1 cellular context compared by ENCODE assay signal in the genomic region with DNA sequence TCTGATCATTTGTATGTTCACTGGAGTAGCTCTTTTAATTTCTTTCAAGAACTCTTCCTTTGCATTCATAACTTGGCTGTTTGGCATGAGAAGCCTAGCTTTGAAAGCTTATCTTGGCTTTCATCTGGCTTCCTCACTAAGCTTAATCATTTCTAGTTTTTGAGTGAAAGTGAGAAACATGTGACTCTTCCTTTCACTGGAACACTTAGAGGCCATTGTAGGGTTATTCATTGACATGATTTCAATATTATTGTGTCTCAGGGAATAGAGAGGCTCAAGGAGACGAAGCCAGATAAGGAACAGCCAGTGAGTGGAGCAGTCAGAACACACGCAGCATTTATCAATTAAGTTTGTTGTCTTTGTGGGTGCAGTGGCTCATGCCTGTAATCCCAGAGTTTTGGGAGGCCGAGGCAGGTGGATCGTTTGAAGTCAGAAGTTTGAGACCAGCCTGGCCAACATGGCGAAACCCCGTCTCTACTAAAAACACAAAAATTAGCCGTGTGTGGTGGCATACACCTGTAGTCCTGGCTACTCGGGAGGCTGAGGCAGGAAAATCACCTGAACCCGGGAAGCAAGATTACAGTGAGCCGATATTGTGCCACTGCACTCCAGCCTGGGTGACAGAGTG.
TF ChIP-seq lines count a peak whose summit lies in the region.

No MANE protein-coding gene starts in this region.

TF ChIP-seq in GM12878, 131 proteins besides CTCF, POLR2A, EP300 and RAD21 (continued from another document and continues in another):
- TF ChIP-seq SIN3A (IDR thresholded peaks at IDR 0.05; ENCODE audit: low read depth, low read length), result no peak
- TF ChIP-seq, protein P1, sequence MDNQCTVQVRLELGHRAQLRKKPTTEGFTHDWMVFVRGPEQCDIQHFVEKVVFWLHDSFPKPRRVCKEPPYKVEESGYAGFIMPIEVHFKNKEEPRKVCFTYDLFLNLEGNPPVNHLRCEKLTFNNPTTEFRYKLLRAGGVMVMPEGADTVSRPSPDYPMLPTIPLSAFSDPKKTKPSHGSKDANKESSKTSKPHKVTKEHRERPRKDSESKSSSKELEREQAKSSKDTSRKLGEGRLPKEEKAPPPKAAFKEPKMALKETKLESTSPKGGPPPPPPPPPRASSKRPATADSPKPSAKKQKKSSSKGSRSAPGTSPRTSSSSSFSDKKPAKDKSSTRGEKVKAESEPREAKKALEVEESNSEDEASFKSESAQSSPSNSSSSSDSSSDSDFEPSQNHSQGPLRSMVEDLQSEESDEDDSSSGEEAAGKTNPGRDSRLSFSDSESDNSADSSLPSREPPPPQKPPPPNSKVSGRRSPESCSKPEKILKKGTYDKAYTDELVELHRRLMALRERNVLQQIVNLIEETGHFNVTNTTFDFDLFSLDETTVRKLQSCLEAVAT (IDR thresholded peaks at IDR 0.05), result peak; percentile 41; the same call in 1 of the 2 replicates
- TF ChIP-seq MTA2 (IDR thresholded peaks at IDR 0.05; ENCODE audit: low read depth), result peak; percentile 81
- TF ChIP-seq, protein P2, sequence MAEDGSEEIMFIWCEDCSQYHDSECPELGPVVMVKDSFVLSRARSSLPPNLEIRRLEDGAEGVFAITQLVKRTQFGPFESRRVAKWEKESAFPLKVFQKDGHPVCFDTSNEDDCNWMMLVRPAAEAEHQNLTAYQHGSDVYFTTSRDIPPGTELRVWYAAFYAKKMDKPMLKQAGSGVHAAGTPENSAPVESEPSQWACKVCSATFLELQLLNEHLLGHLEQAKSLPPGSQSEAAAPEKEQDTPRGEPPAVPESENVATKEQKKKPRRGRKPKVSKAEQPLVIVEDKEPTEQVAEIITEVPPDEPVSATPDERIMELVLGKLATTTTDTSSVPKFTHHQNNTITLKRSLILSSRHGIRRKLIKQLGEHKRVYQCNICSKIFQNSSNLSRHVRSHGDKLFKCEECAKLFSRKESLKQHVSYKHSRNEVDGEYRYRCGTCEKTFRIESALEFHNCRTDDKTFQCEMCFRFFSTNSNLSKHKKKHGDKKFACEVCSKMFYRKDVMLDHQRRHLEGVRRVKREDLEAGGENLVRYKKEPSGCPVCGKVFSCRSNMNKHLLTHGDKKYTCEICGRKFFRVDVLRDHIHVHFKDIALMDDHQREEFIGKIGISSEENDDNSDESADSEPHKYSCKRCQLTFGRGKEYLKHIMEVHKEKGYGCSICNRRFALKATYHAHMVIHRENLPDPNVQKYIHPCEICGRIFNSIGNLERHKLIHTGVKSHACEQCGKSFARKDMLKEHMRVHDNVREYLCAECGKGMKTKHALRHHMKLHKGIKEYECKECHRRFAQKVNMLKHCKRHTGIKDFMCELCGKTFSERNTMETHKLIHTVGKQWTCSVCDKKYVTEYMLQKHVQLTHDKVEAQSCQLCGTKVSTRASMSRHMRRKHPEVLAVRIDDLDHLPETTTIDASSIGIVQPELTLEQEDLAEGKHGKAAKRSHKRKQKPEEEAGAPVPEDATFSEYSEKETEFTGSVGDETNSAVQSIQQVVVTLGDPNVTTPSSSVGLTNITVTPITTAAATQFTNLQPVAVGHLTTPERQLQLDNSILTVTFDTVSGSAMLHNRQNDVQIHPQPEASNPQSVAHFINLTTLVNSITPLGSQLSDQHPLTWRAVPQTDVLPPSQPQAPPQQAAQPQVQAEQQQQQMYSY (CRISPR knock-in tag; IDR thresholded peaks at IDR 0.05), result no peak
- TF ChIP-seq WRNIP1 (IDR thresholded peaks at IDR 0.05; ENCODE audit: borderline replicate concordance, low read depth, low read length), result no peak
- TF ChIP-seq SREBF2 (IDR thresholded peaks at IDR 0.05; ENCODE audit: low read length), result no peak
- no peak for TF ChIP-seq CBFB (IDR thresholded peaks at IDR 0.05; ENCODE audit: low read depth)
- 0 out of 2 replicates have a peak, but pooled peaks have one; percentile 17 for TF ChIP-seq CREB1 (IDR thresholded peaks at IDR 0.05; ENCODE audit: low read depth)
- TF ChIP-seq LARP7 (IDR thresholded peaks at IDR 0.05), result no peak
- TF ChIP-seq SMARCA5 (IDR thresholded peaks at IDR 0.05), result no peak
- no peak for TF ChIP-seq ZNF274 (IDR thresholded peaks at IDR 0.05; ENCODE audit: insufficient read depth, insufficient read length)
- peak; percentile 83 for TF ChIP-seq IKZF1 (conservative IDR thresholded peaks at IDR 0.05)
- TF ChIP-seq FOS (IDR thresholded peaks at IDR 0.05; ENCODE audit: borderline replicate concordance, extremely low read depth, insufficient read length), result no peak
- TF ChIP-seq SPI1 (IDR thresholded peaks at IDR 0.05; ENCODE audit: borderline replicate concordance, insufficient read depth, low read depth, low read length), result 0 out of 2 replicates have a peak, but pooled peaks have one; percentile 25
- TF ChIP-seq BACH1 (IDR thresholded peaks at IDR 0.05; ENCODE audit: borderline replicate concordance), result no peak; the same call in 1 of the 2 replicates
- no peak for TF ChIP-seq EGR1 (IDR thresholded peaks at IDR 0.05; ENCODE audit: borderline replicate concordance in 1 of 2, low read depth in 2 of 2, low read length in 2 of 2)
- peak; percentile 51; the same call in 1 of the 2 replicates for TF ChIP-seq HDGF (IDR thresholded peaks at IDR 0.05)
- TF ChIP-seq, protein P3, sequence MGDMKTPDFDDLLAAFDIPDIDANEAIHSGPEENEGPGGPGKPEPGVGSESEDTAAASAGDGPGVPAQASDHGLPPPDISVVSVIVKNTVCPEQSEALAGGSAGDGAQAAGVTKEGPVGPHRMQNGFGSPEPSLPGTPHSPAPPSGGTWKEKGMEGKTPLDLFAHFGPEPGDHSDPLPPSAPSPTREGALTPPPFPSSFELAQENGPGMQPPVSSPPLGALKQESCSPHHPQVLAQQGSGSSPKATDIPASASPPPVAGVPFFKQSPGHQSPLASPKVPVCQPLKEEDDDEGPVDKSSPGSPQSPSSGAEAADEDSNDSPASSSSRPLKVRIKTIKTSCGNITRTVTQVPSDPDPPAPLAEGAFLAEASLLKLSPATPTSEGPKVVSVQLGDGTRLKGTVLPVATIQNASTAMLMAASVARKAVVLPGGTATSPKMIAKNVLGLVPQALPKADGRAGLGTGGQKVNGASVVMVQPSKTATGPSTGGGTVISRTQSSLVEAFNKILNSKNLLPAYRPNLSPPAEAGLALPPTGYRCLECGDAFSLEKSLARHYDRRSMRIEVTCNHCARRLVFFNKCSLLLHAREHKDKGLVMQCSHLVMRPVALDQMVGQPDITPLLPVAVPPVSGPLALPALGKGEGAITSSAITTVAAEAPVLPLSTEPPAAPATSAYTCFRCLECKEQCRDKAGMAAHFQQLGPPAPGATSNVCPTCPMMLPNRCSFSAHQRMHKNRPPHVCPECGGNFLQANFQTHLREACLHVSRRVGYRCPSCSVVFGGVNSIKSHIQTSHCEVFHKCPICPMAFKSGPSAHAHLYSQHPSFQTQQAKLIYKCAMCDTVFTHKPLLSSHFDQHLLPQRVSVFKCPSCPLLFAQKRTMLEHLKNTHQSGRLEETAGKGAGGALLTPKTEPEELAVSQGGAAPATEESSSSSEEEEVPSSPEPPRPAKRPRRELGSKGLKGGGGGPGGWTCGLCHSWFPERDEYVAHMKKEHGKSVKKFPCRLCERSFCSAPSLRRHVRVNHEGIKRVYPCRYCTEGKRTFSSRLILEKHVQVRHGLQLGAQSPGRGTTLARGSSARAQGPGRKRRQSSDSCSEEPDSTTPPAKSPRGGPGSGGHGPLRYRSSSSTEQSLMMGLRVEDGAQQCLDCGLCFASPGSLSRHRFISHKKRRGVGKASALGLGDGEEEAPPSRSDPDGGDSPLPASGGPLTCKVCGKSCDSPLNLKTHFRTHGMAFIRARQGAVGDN (IDR thresholded peaks at IDR 0.05), result peak; percentile 90
- peak in 1 of 2 experiments; percentile 41; a peak in 1 of 4 replicates for TF ChIP-seq ETV6 (conservative IDR thresholded peaks at IDR 0.05 in 1 of 2, IDR thresholded peaks at IDR 0.05 in 1 of 2; ENCODE audit: borderline replicate concordance in 1 of 2, low read depth in 1 of 2)
- TF ChIP-seq MXI1 (IDR thresholded peaks at IDR 0.05; ENCODE audit: low read depth, low read length), result no peak
- TF ChIP-seq ZNF384 (IDR thresholded peaks at IDR 0.05; ENCODE audit: borderline replicate concordance, low read depth, low read length), result no peak
- TF ChIP-seq SP1 (IDR thresholded peaks at IDR 0.05; ENCODE audit: low read depth, low read length), result no peak
- no peak for TF ChIP-seq NR2C1 (IDR thresholded peaks at IDR 0.05)
- TF ChIP-seq YY1 (IDR thresholded peaks at IDR 0.05; ENCODE audit: low read depth, low read length), result peak; percentile 27; the same call in 1 of the 2 replicates
- no peak for TF ChIP-seq KLF5 (IDR thresholded peaks at IDR 0.05; ENCODE audit: partially characterized antibody)
- TF ChIP-seq IKZF2 (IDR thresholded peaks at IDR 0.05), result peak; percentile 93 to 94
- no peak for TF ChIP-seq TARDBP (IDR thresholded peaks at IDR 0.05; ENCODE audit: borderline replicate concordance)
- TF ChIP-seq TAF1 (IDR thresholded peaks at IDR 0.05; ENCODE audit: borderline replicate concordance, low read depth, low read length), result no peak
- TF ChIP-seq POLR2AphosphoS2 (IDR thresholded peaks at IDR 0.05; ENCODE audit: low read depth, low read length), result no peak
- TF ChIP-seq, protein P4, sequence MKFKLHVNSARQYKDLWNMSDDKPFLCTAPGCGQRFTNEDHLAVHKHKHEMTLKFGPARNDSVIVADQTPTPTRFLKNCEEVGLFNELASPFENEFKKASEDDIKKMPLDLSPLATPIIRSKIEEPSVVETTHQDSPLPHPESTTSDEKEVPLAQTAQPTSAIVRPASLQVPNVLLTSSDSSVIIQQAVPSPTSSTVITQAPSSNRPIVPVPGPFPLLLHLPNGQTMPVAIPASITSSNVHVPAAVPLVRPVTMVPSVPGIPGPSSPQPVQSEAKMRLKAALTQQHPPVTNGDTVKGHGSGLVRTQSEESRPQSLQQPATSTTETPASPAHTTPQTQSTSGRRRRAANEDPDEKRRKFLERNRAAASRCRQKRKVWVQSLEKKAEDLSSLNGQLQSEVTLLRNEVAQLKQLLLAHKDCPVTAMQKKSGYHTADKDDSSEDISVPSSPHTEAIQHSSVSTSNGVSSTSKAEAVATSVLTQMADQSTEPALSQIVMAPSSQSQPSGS (IDR thresholded peaks at IDR 0.05; ENCODE audit: low read length), result peak; percentile 76; the same call in 1 of the 2 replicates
- no peak for TF ChIP-seq ESRRA (IDR thresholded peaks at IDR 0.05; ENCODE audit: low read length)
- TF ChIP-seq, protein P5, sequence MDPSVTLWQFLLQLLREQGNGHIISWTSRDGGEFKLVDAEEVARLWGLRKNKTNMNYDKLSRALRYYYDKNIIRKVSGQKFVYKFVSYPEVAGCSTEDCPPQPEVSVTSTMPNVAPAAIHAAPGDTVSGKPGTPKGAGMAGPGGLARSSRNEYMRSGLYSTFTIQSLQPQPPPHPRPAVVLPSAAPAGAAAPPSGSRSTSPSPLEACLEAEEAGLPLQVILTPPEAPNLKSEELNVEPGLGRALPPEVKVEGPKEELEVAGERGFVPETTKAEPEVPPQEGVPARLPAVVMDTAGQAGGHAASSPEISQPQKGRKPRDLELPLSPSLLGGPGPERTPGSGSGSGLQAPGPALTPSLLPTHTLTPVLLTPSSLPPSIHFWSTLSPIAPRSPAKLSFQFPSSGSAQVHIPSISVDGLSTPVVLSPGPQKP (IDR thresholded peaks at IDR 0.05; ENCODE audit: low read depth, low read length), result no peak
- TF ChIP-seq, protein P6, sequence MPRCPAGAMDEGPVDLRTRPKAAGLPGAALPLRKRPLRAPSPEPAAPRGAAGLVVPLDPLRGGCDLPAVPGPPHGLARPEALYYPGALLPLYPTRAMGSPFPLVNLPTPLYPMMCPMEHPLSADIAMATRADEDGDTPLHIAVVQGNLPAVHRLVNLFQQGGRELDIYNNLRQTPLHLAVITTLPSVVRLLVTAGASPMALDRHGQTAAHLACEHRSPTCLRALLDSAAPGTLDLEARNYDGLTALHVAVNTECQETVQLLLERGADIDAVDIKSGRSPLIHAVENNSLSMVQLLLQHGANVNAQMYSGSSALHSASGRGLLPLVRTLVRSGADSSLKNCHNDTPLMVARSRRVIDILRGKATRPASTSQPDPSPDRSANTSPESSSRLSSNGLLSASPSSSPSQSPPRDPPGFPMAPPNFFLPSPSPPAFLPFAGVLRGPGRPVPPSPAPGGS (IDR thresholded peaks at IDR 0.05; ENCODE audit: borderline replicate concordance, insufficient read depth, low read depth, low read length, poor library complexity, severe bottlenecking), result no peak
- TF ChIP-seq, protein P7, sequence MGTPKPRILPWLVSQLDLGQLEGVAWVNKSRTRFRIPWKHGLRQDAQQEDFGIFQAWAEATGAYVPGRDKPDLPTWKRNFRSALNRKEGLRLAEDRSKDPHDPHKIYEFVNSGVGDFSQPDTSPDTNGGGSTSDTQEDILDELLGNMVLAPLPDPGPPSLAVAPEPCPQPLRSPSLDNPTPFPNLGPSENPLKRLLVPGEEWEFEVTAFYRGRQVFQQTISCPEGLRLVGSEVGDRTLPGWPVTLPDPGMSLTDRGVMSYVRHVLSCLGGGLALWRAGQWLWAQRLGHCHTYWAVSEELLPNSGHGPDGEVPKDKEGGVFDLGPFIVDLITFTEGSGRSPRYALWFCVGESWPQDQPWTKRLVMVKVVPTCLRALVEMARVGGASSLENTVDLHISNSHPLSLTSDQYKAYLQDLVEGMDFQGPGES (IDR thresholded peaks at IDR 0.05), result no peak
- TF ChIP-seq, protein P8, sequence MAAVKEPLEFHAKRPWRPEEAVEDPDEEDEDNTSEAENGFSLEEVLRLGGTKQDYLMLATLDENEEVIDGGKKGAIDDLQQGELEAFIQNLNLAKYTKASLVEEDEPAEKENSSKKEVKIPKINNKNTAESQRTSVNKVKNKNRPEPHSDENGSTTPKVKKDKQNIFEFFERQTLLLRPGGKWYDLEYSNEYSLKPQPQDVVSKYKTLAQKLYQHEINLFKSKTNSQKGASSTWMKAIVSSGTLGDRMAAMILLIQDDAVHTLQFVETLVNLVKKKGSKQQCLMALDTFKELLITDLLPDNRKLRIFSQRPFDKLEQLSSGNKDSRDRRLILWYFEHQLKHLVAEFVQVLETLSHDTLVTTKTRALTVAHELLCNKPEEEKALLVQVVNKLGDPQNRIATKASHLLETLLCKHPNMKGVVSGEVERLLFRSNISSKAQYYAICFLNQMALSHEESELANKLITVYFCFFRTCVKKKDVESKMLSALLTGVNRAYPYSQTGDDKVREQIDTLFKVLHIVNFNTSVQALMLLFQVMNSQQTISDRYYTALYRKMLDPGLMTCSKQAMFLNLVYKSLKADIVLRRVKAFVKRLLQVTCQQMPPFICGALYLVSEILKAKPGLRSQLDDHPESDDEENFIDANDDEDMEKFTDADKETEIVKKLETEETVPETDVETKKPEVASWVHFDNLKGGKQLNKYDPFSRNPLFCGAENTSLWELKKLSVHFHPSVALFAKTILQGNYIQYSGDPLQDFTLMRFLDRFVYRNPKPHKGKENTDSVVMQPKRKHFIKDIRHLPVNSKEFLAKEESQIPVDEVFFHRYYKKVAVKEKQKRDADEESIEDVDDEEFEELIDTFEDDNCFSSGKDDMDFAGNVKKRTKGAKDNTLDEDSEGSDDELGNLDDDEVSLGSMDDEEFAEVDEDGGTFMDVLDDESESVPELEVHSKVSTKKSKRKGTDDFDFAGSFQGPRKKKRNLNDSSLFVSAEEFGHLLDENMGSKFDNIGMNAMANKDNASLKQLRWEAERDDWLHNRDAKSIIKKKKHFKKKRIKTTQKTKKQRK (IDR thresholded peaks at IDR 0.05; ENCODE audit: low read depth, low read length), result no peak
- TF ChIP-seq RUNX3 (IDR thresholded peaks at IDR 0.05; ENCODE audit: low read length), result peak; percentile 65
- TF ChIP-seq STAT3 (IDR thresholded peaks at IDR 0.05; ENCODE audit: low read depth, low read length), result no peak
- peak; percentile 78; the same call in 1 of the 2 replicates for TF ChIP-seq IRF4 (IDR thresholded peaks at IDR 0.05; ENCODE audit: low read depth, low read length)
- TF ChIP-seq PML (IDR thresholded peaks at IDR 0.05; ENCODE audit: low read length), result no peak
- TF ChIP-seq ATF7 (IDR thresholded peaks at IDR 0.05; ENCODE audit: low read depth), result peak; percentile 50; the same call in 1 of the 2 replicates
- peak; percentile 93 for TF ChIP-seq JUNB (IDR thresholded peaks at IDR 0.05)
- no peak for TF ChIP-seq RFX5 (IDR thresholded peaks at IDR 0.05; ENCODE audit: low read depth, low read length)
- no peak for TF ChIP-seq CBX3 (IDR thresholded peaks at IDR 0.05; ENCODE audit: borderline replicate concordance, low read depth)
- TF ChIP-seq SMAD5 (IDR thresholded peaks at IDR 0.05; ENCODE audit: low read depth), result no peak
- TF ChIP-seq RB1 (IDR thresholded peaks at IDR 0.05; ENCODE audit: borderline replicate concordance), result no peak
